1 cellular context compared by ENCODE assay signal in the genomic region with DNA sequence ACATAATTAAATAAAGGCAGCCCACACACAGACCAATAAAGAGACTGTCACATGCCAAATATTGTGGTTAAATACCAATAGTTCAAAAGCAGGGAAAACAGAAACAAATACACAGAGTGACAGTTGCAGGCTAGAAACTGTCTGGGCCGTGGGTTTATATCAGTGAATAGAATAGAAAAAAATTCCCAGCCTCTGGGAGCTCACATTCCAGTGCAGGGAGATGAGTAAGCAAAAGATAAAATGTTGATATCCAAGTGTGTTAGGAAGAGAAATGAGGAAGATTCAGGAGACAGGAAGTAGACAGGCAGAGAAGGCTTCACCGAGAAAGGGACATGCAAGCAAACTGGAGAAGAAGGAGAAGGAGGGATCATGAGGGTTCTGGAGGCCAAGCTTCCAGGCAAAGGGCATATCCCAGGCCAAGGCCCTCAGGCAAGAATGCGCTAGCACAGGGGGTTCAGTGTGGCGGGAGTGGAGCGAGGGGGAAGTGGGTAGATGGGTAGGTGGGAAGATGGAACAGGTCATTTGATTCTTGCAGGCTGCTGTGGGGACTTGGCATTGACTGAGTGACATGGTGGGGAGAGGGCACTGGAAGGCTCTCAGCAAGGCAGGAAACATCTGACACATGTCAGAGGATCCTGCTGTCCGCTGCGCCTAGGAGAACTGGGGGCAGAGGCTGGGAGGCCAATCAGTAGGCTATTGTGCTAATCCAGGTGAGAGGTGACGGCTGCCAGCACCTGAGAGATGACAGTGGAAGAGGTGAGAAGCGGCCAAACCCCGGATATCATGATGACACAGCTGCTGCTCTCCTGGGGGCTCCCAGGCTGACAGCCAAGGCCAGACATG.
TF ChIP-seq lines count a peak whose summit lies in the region.

No MANE protein-coding gene starts in this region.

TF ChIP-seq in H1, 55 proteins besides CTCF, POLR2A, EP300 and RAD21 (continued from another document):
- TF ChIP-seq EGR1 (IDR thresholded peaks at IDR 0.05; ENCODE audit: borderline replicate concordance, low read depth, low read length): no peak
- no peak for TF ChIP-seq ASH2L (IDR thresholded peaks at IDR 0.05; ENCODE audit: low read length)
- no peak for TF ChIP-seq HDAC2 (IDR thresholded peaks at IDR 0.05; ENCODE audit: borderline replicate concordance in 1 of 2, low read depth in 2 of 2, low read length in 2 of 2)
- no peak for TF ChIP-seq SUZ12 (IDR thresholded peaks at IDR 0.05; ENCODE audit: low read length)
- TF ChIP-seq CHD1 (IDR thresholded peaks at IDR 0.05; ENCODE audit: low read depth, low read length): no peak
- no peak for TF ChIP-seq SIN3A (conservative IDR thresholded peaks at IDR 0.05 in 1 of 2, IDR thresholded peaks at IDR 0.05 in 1 of 2; ENCODE audit: low read depth in 1 of 2, low read length in 2 of 2)
- no peak for TF ChIP-seq GABPA (IDR thresholded peaks at IDR 0.05; ENCODE audit: borderline replicate concordance, insufficient read depth, low read length)
- no peak for TF ChIP-seq RXRA (IDR thresholded peaks at IDR 0.05; ENCODE audit: insufficient read depth, low read depth, low read length)
- no peak for TF ChIP-seq KDM5A (IDR thresholded peaks at IDR 0.05; ENCODE audit: low read length)
- TF ChIP-seq CHD2 (IDR thresholded peaks at IDR 0.05; ENCODE audit: low read length): no peak
- no peak for TF ChIP-seq SP2 (IDR thresholded peaks at IDR 0.05; ENCODE audit: low read length)
